Comparison of ENCODE assay signal across 14 cellular contexts in the genomic region with DNA sequence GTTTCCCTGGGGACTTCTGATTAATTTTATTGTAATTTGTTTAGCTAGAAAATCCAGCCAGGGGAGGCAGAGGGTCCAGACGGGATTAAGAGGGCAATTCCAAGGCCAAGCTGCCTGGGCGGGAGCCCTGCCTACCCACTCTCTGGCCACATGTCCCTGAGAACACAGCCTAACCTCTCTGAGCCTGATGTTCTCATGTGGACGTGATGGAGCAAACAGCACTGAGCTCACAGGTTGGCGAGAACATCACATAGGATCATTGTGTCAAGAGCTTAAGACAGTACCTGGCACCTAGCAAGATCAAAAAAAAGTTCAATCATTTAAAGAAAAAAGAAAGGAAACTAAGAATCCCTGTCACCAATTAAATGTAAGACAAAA. TPM values are rescaled to one million over a fixed set of nuclear protein-coding genes. Genes with fewer than 3 reads are reported as not detected.
A peak's percentile ranks its signal among the peaks of the same experiment; 100 is the strongest.
DNase-seq lines count a peak whose midpoint lies in the region; ATAC-seq, FAIRE-seq and TF ChIP-seq lines count a peak whose summit lies in the region.
"Had no signal": no experiment of that assay in that cellular context is flagged by ENCODE, and none has a peak within 500 bp of the region (broad histone marks: within the 10 kb centered on the region; RNA-seq: fewer than 3 reads in every experiment).

No MANE protein-coding gene starts in this region.

- intact Hi-C loops in endothelial cell of umbilical vein (cut with micrococcal nuclease): no loop called here

- peaks cover 28% of the 10 kb centered on the region for H3K4me1 Mint-ChIP-seq in neural progenitor cell

- H3K79me2 ChIP-seq in endothelial cell of umbilical vein (ENCODE audit: control insufficient read depth, insufficient read depth, low read length): no peaks in the 10 kb centered on the region
- H3K79me2 ChIP-seq in neural progenitor cell (ENCODE audit: low read depth): no peaks in the 10 kb centered on the region

- H3F3A ChIP-seq in neural progenitor cell (ENCODE audit: low read depth): peaks cover 6% of the 10 kb centered on the region

- CTCF ChIA-PET in endothelial cell of umbilical vein (lab: Charles Lee): interaction anchor here (1.0 to 3.9 kb wide), 3 partner anchors 13 to 76 kb away, joined by 5 to 20 read pairs (median 5); no protein-coding TSS in a partner anchor

- peak overlapping the region; percentile 86 to 99 (median 96); a peak in 21 of 22 replicates for H3K4me2 ChIP-seq in BLaER1 treated with 17β-estradiol and CSF1 and Interleukin-3, amounts not matched to agents 10 nM and 100 nM
- H3K4me2 ChIP-seq in endothelial cell of umbilical vein (ENCODE audit: insufficient read depth, low read length) (peak overlapping the region; percentile 91), neural progenitor cell (peak overlapping the region; percentile 85)

- dilution Hi-C loops in endothelial cell of umbilical vein (cut with MboI; ENCODE audit: extremely low pct_ligation_motif_present, low sequenced_read_pairs): no loop called here

- no peaks in the 10 kb centered on the region for H3K36me3 Mint-ChIP-seq in neural progenitor cell

- no peaks in the 10 kb centered on the region for H4K20me1 ChIP-seq in BLaER1 treated with 17β-estradiol and CSF1 and Interleukin-3, amounts not matched to agents 10 nM and 100 nM
- H4K20me1 ChIP-seq in endothelial cell of umbilical vein (replicated peaks; ENCODE audit: control insufficient read depth, extremely low read depth, insufficient read depth, low read length): no peaks in the 10 kb centered on the region
- H4K20me1 ChIP-seq in neural progenitor cell (ENCODE audit: low read depth): no peaks in the 10 kb centered on the region

- H3K36me3 ChIP-seq in BLaER1 treated with 17β-estradiol and CSF1 and Interleukin-3, amounts not matched to agents 10 nM and 100 nM: no peaks in the 10 kb centered on the region
- H3K36me3 ChIP-seq in HUES48 (ENCODE audit: control insufficient read depth, insufficient read depth, low read length) (no peaks in the 10 kb centered on the region), endothelial cell of umbilical vein (ENCODE audit: control insufficient read depth in 2 of 2, extremely low read depth in 1 of 2, insufficient read depth in 2 of 2, low read length in 2 of 2) (no peaks in the 10 kb centered on the region), neural progenitor cell (no peaks in the 10 kb centered on the region)
- H3K36me3 ChIP-seq: adrenal gland had no signal

- TF ChIP-seq CTCF in endothelial cell of umbilical vein (IDR thresholded peaks at IDR 0.05; ENCODE audit: extremely low read depth in 1 of 2, insufficient read depth in 1 of 2, low read depth in 1 of 2, low read length in 2 of 2) (no peak), neural progenitor cell (IDR thresholded peaks at IDR 0.05) (no peak)

- no peaks in the 10 kb centered on the region for H3K9me1 ChIP-seq in endothelial cell of umbilical vein (replicated peaks; ENCODE audit: control insufficient read depth, extremely low read depth, insufficient read depth, low read length)

- H3K4me3 ChIP-seq in BLaER1 treated with 17β-estradiol and CSF1 and Interleukin-3, amounts not matched to agents 10 nM and 100 nM: peak overlapping the region in 9 of 10 experiments; percentile 56 to 76 (median 64); a peak in 10 of 20 replicates
- H3K4me3 ChIP-seq in HUES48 (ENCODE audit: low read depth, low read length) (0 out of 2 replicates have a peak overlapping the region, but pooled peaks have one; percentile 63), endothelial cell of umbilical vein (replicated peaks in 1 of 3; ENCODE audit: insufficient read depth in 1 of 3, low read depth in 1 of 3, low read length in 3 of 3) (no peak overlapping the region), neural progenitor cell (peak overlapping the region; percentile 58)
- H3K4me3 ChIP-seq: GM12878 had no signal

- peak overlapping the region; percentile 85 for H3K4me3 Mint-ChIP-seq in neural progenitor cell

- peaks cover 15% of the 10 kb centered on the region for H3K27me3 Mint-ChIP-seq in neural progenitor cell (ENCODE audit: insufficient read depth, low read depth)

- no TSS peak for BruUV-seq in endothelial cell of umbilical vein (replicated peaks; lab: Mats Ljungman, UMichigan)

- POLR2A ChIA-PET in endothelial cell of umbilical vein (lab: Charles Lee): no interaction called here

- H3K9me3 Mint-ChIP-seq in neural progenitor cell: peaks cover 4% of the 10 kb centered on the region

- H3K27me3 ChIP-seq in BLaER1 treated with 17β-estradiol and CSF1 and Interleukin-3, amounts not matched to agents 10 nM and 100 nM: peaks cover 0 to 9% (median 0%) of the 10 kb centered on the region in 11 experiments; a peak in 2 of 22 replicates
- H3K27me3 ChIP-seq in HUES48 (ENCODE audit: control insufficient read depth, insufficient read depth, low read length): no peaks in the 10 kb centered on the region
- peaks cover 0 to 3% of the 10 kb centered on the region in 2 experiments for H3K27me3 ChIP-seq in endothelial cell of umbilical vein (ENCODE audit: control insufficient read depth in 2 of 2, insufficient read depth in 2 of 2, low read length in 2 of 2)
- H3K27me3 ChIP-seq in neural progenitor cell: peaks cover 57% of the 10 kb centered on the region
- H3K27me3 ChIP-seq: adrenal gland had no signal

- peak overlapping the region in 7 of 11 experiments; percentile 75 to 83 (median 80); a peak in 12 of 22 replicates for H3K9ac ChIP-seq in BLaER1 treated with 17β-estradiol and CSF1 and Interleukin-3, amounts not matched to agents 10 nM and 100 nM
- H3K9ac ChIP-seq in HUES48 (ENCODE audit: low read depth, low read length) (no peak overlapping the region), endothelial cell of umbilical vein (replicated peaks; ENCODE audit: extremely low read depth, insufficient read depth, low read length) (no peak overlapping the region), neural progenitor cell (no peak overlapping the region)

- peaks cover 6 to 29% (median 20%) of the 10 kb centered on the region in 10 experiments; a peak in 18 of 20 replicates for H3K4me1 ChIP-seq in BLaER1 treated with 17β-estradiol and CSF1 and Interleukin-3, amounts not matched to agents 10 nM and 100 nM
- peaks cover 37% of the 10 kb centered on the region for H3K4me1 ChIP-seq in HUES48 (ENCODE audit: control insufficient read depth, insufficient read depth, low read length)
- H3K4me1 ChIP-seq in endothelial cell of umbilical vein (ENCODE audit: control insufficient read depth, extremely low read depth, insufficient read depth, low read length): peaks cover 10% of the 10 kb centered on the region
- peaks cover 9% of the 10 kb centered on the region for H3K4me1 ChIP-seq in neural progenitor cell

- H3K9me3 ChIP-seq in BLaER1 treated with 17β-estradiol and CSF1 and Interleukin-3, amounts not matched to agents 10 nM and 100 nM (replicated peaks in 1 of 11): peaks cover 0 to 19% (median 9%) of the 10 kb centered on the region in 11 experiments; a peak in 8 of 22 replicates
- H3K9me3 ChIP-seq in HUES48 (ENCODE audit: control insufficient read depth, insufficient read depth, low read length) (no peaks in the 10 kb centered on the region), endothelial cell of umbilical vein (replicated peaks; ENCODE audit: control insufficient read depth, insufficient read depth, low read length) (no peaks in the 10 kb centered on the region), neural progenitor cell (ENCODE audit: low read depth) (no peaks in the 10 kb centered on the region)
- H3K9me3 ChIP-seq: adrenal gland had no signal

- ATAC-seq in GM21381 (IDR thresholded peaks at IDR 0.05; ENCODE audit: unreplicated experiment): no peak
- ATAC-seq: GM12878 had no signal

- H3K27ac Mint-ChIP-seq in neural progenitor cell: no peak overlapping the region

- TF ChIP-seq POLR2A in endothelial cell of umbilical vein (IDR thresholded peaks at IDR 0.05; ENCODE audit: low read depth, low read length): no peak

- no peak for FAIRE-seq in endothelial cell of umbilical vein (lab: Jason Lieb, UNC)
- FAIRE-seq: GM12878, islet of Langerhans, TTC549 had no signal

- DNase-seq in endothelial cell of umbilical vein (ENCODE audit: low read depth, low spot score): no peak
- DNase-seq in neural progenitor cell (ENCODE audit: low spot score): no peak
- no peak for DNase-seq in NCI-H2081 (lab: John Stamatoyannopoulos, UW)
- DNase-seq in foreskin melanocyte: no peak
- DNase-seq in SHP77 treated with DMSO at 0.1 percent for 48 hours (lab: John Stamatoyannopoulos, UW): no peak
- DNase-seq: NCI-H1694 treated with DMSO at 0.1 percent for 48 hours had no signal

- no peak overlapping the region for H2AFZ ChIP-seq in endothelial cell of umbilical vein (ENCODE audit: low read depth, low read length)
- H2AFZ ChIP-seq in neural progenitor cell (replicated peaks): peak overlapping the region; percentile 90

- H3K27ac ChIP-seq in BLaER1 treated with 17β-estradiol and CSF1 and Interleukin-3, amounts not matched to agents 10 nM and 100 nM: peak overlapping the region in 4 of 11 experiments; percentile 68 to 82 (median 75); a peak in 3 of 22 replicates
- H3K27ac ChIP-seq in HUES48 (ENCODE audit: low read depth, low read length) (peak overlapping the region; percentile 82), endothelial cell of umbilical vein (ENCODE audit: insufficient read depth, low read depth, low read length) (no peak overlapping the region), neural progenitor cell (no peak overlapping the region)
- H3K27ac ChIP-seq: epithelial cell of prostate had no signal

TF ChIP-seq in endothelial cell of umbilical vein, 7 proteins besides CTCF, POLR2A, EP300 and RAD21 (continues in another document):
- no peak for TF ChIP-seq MYC (IDR thresholded peaks at IDR 0.05; ENCODE audit: low read depth, low read length)

RNA-seq across cellular contexts. Expression of a gene that starts 1.0 kb away (rescaled TPM):
- total RNA-seq in endothelial cell of umbilical vein (0.39 and 0.73 TPM in 2 replicates), neural progenitor cell (ENCODE audit: low replicate concordance) (not detected in 2 replicates)
- 0.08 and 0.14 TPM in 2 replicates for polyA plus RNA-seq in endothelial cell of umbilical vein
- 0.17 and 0.19 TPM in 2 replicates for polyA plus RNA-seq in endothelial cell of umbilical vein (2011; cell fraction: cytosol; rRNA removed)
- 0.17 and 0.25 TPM in 2 replicates for polyA plus RNA-seq in endothelial cell of umbilical vein (2011; cell fraction: nucleus; rRNA removed)
- polyA plus RNA-seq in endothelial cell of umbilical vein (2012): 0.42 and 0.59 TPM in 2 replicates
- polyA minus RNA-seq in endothelial cell of umbilical vein: 0.19 and 0.29 TPM in 2 replicates
- polyA minus RNA-seq in endothelial cell of umbilical vein (2011; cell fraction: cytosol; rRNA and poly(A)+ RNA removed): not detected
- polyA minus RNA-seq in endothelial cell of umbilical vein (2011; cell fraction: nucleus; rRNA and poly(A)+ RNA removed): 0.14 and 0.34 TPM in 2 replicates
- total RNA-seq: GM12878 had no signal
- polyA plus RNA-seq: GM12878 had no signal

RNA-seq across cellular contexts. Expression of a gene that starts 47.2 kb away (rescaled TPM):
- total RNA-seq in endothelial cell of umbilical vein (not detected in 2 replicates), neural progenitor cell (ENCODE audit: low replicate concordance) (not detected in 2 replicates)
- polyA plus RNA-seq in endothelial cell of umbilical vein: not detected in 2 replicates
- not detected in 2 replicates for polyA plus RNA-seq in endothelial cell of umbilical vein (2011; cell fraction: cytosol; rRNA removed)
- polyA plus RNA-seq in endothelial cell of umbilical vein (2011; cell fraction: nucleus; rRNA removed): not detected in 2 replicates
- not detected in 2 replicates for polyA plus RNA-seq in endothelial cell of umbilical vein (2012)
- polyA minus RNA-seq in endothelial cell of umbilical vein: not detected in 2 replicates
- not detected for polyA minus RNA-seq in endothelial cell of umbilical vein (2011; cell fraction: cytosol; rRNA and poly(A)+ RNA removed)
- polyA minus RNA-seq in endothelial cell of umbilical vein (2011; cell fraction: nucleus; rRNA and poly(A)+ RNA removed): not detected in 2 replicates
- total RNA-seq: GM12878 had no signal
- polyA plus RNA-seq: adrenal gland, GM12878 had no signal

Comparison
In these comparisons a context has a peak if more than half of its experiments do, and no peak if none do; other contexts are left out.
1. H3K4me3 ChIP-seq: peak in BLaER1 treated with 17β-estradiol and CSF1 and Interleukin-3, amounts not matched to agents 10 nM and 100 nM (9 of 10), HUES48 (single experiment) and neural progenitor cell (single experiment); none in endothelial cell of umbilical vein (0 of 3).
2. H3K9ac ChIP-seq: peak in BLaER1 treated with 17β-estradiol and CSF1 and Interleukin-3, amounts not matched to agents 10 nM and 100 nM (7 of 11); none in HUES48 (single experiment), endothelial cell of umbilical vein (single experiment) and neural progenitor cell (single experiment).
3. Peak in every context shown above with its lines, with median percentiles within 50 percentile points of each other: H3K4me2 ChIP-seq.